18 cellular contexts compared by ENCODE assay signal in the genomic region with DNA sequence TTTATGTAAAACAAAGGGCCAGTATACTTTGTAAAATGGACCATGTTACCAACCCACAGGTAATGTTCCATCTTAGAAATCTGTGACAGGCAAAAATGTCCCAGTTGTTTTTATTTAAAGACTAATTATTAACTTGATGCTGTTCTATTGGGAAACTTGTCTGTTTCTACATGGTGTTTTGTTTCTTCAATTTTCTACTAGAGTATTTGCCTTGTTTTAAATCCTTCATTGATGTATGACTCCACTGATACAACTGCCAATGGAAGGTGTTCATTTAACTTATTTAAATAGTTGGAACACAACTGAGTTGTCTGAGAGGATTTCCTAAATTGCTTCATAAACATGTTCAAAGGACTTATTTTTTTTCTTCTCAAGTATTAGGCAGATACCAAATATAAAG.
DNase-seq lines count a peak whose midpoint lies in the region; ATAC-seq, FAIRE-seq and TF ChIP-seq lines count a peak whose summit lies in the region.
"Had no signal": no experiment of that assay in that cellular context is flagged by ENCODE, and none has a peak within 500 bp of the region (broad histone marks: within the 10 kb centered on the region; RNA-seq: fewer than 3 reads in every experiment).

No MANE protein-coding gene starts in this region.

- no peak overlapping the region for H3K4me2 ChIP-seq in HepG2 (ENCODE audit: low read depth, low read length)
- H3K4me2 ChIP-seq in K562 (ENCODE audit: insufficient read depth, low read length) = no peak overlapping the region
- H3K4me2 ChIP-seq in mesenchymal stem cell (ENCODE audit: low read length, poor library complexity, severe bottlenecking) = no peak overlapping the region
- H3K4me2 ChIP-seq in hepatocyte = no peak overlapping the region

- POLR2A ChIA-PET in HepG2 (lab: Yijun Ruan, JAX) (no interaction called here), K562 (lab: Yijun Ruan, JAX) (no interaction called here)

- H2BK12ac ChIP-seq in mesenchymal stem cell (ENCODE audit: low read length in 2 of 2) = no peak overlapping the region

- no peak overlapping the region for H3K14ac ChIP-seq in mesenchymal stem cell (ENCODE audit: low read length in 2 of 2)

- H2AFZ ChIP-seq in HepG2 (ENCODE audit: low read length) = no peak overlapping the region
- peak overlapping the region; percentile 10; the same call in 1 of the 2 replicates for H2AFZ ChIP-seq in K562 (ENCODE audit: low read depth, low read length)
- H2AFZ ChIP-seq in mesenchymal stem cell (ENCODE audit: low read depth, low read length) = no peak overlapping the region
- no peak overlapping the region for H2AFZ ChIP-seq in hepatocyte

- H2BK15ac ChIP-seq in mesenchymal stem cell (ENCODE audit: low read depth, poor library complexity, severe bottlenecking) = no peak overlapping the region

- intact Hi-C loops in HepG2 (cut with micrococcal nuclease; ENCODE audit: unreplicated experiment) = no loop called here
- intact Hi-C loops in K562 (cut with micrococcal nuclease) = no loop called here
- intact Hi-C loops in vagina (cut with DNase I) = no loop called here

- TF ChIP-seq RAD21 in liver (IDR thresholded peaks at IDR 0.05) (peak; percentile 18 to 36), HepG2 (CRISPR knock-in tag; IDR thresholded peaks at IDR 0.05) (no peak), K562 (CRISPR knock-in tag; conservative IDR thresholded peaks at IDR 0.05 in 1 of 2, IDR thresholded peaks at IDR 0.05 in 1 of 2) (no peak)

- DNase-seq in HepG2 (ENCODE audit: low spot score) (no peak), K562 (ENCODE audit: extremely low read depth in 1 of 4, low spot score in 3 of 4) (no peak), mesenchymal stem cell (no peak), vagina (ENCODE audit: extremely low spot score in 2 of 2) (no peak), islet precursor cell (no peak), hepatocyte (ENCODE audit: low spot score) (no peak)
- DNase-seq: Calu3; CD8-positive, alpha-beta T cell; DMS79 treated with DMSO at 0.1 percent for 48 hours; GF-D8; GOT3; H7; HFFc6 had no signal

- H3K9me2 ChIP-seq in hepatocyte (replicated peaks; ENCODE audit: insufficient read depth) = no peaks in the 10 kb centered on the region

- H3K79me2 ChIP-seq in HepG2 (ENCODE audit: insufficient read depth, low read length) = no peaks in the 10 kb centered on the region
- no peaks in the 10 kb centered on the region for H3K79me2 ChIP-seq in K562 (ENCODE audit: control insufficient read depth, insufficient read depth, low read length)
- H3K79me2 ChIP-seq in hepatocyte = no peaks in the 10 kb centered on the region

- H2AK5ac ChIP-seq in mesenchymal stem cell (ENCODE audit: low read length, severe bottlenecking) = no peak overlapping the region

- TF ChIP-seq CTCF in liver (IDR thresholded peaks at IDR 0.05; ENCODE audit: low read depth, low read length, missing input control) (no peak), HepG2 (CRISPR knock-in tag; IDR thresholded peaks at IDR 0.05) (no peak), K562 (IDR thresholded peaks at IDR 0.05 in 2 of 3, conservative IDR thresholded peaks at IDR 0.05 in 1 of 3; ENCODE audit: insufficient read depth in 2 of 3, low read depth in 1 of 3, low read length in 3 of 3) (no peak), vagina (IDR thresholded peaks at IDR 0.05) (no peak), hepatocyte (IDR thresholded peaks at IDR 0.05; ENCODE audit: poor library complexity) (no peak)

- H3K79me1 ChIP-seq in mesenchymal stem cell (replicated peaks; ENCODE audit: low read length, poor library complexity, severe bottlenecking) = no peaks in the 10 kb centered on the region

- H3K9me3 ChIP-seq in liver (ENCODE audit: control insufficient read depth in 4 of 4, low read length in 3 of 4) = no peaks in the 10 kb centered on the region
- H3K9me3 ChIP-seq in HepG2 (ENCODE audit: low read length) = no peaks in the 10 kb centered on the region
- no peaks in the 10 kb centered on the region for H3K9me3 ChIP-seq in K562 (replicated peaks; ENCODE audit: control insufficient read depth, insufficient read depth, low read depth, low read length)
- H3K9me3 ChIP-seq in mesenchymal stem cell (ENCODE audit: control insufficient read depth, low read length) = no peaks in the 10 kb centered on the region
- no peaks in the 10 kb centered on the region for H3K9me3 ChIP-seq in vagina
- no peaks in the 10 kb centered on the region for H3K9me3 ChIP-seq in hepatocyte (ENCODE audit: low read depth)

- H3K36me3 ChIP-seq in liver (ENCODE audit: control insufficient read depth in 4 of 4, insufficient read depth in 3 of 4, low read depth in 1 of 4, low read length in 3 of 4) = no peaks in the 10 kb centered on the region
- no peaks in the 10 kb centered on the region for H3K36me3 ChIP-seq in HepG2 (replicated peaks in 1 of 2; ENCODE audit: control insufficient read depth in 1 of 2, insufficient read depth in 2 of 2, low read length in 2 of 2)
- no peaks in the 10 kb centered on the region for H3K36me3 ChIP-seq in K562 (ENCODE audit: control insufficient read depth, insufficient read depth, low read length)
- no peaks in the 10 kb centered on the region for H3K36me3 ChIP-seq in mesenchymal stem cell (ENCODE audit: control insufficient read depth in 1 of 2, insufficient read depth in 2 of 2, low read depth in 1 of 2, low read length in 2 of 2)
- H3K36me3 ChIP-seq in vagina = no peaks in the 10 kb centered on the region
- H3K36me3 ChIP-seq in hepatocyte (replicated peaks; ENCODE audit: insufficient read depth, low read depth) = no peaks in the 10 kb centered on the region
- H3K36me3 ChIP-seq: BLaER1 treated with 17β-estradiol and CSF1 and Interleukin-3, amounts not matched to agents 10 nM and 100 nM had no signal

- H3K4ac ChIP-seq in mesenchymal stem cell (ENCODE audit: low read depth in 1 of 2, low read length in 2 of 2) = no peak overlapping the region

- CTCF ChIA-PET in HepG2 (lab: Yijun Ruan, JAX; ENCODE audit: low intra/inter-chr PET ratio, low total read pairs) = no interaction called here
- CTCF ChIA-PET in K562 (lab: Yijun Ruan, JAX; ENCODE audit: low intra/inter-chr PET ratio) = no interaction called here

- peak overlapping the region in 1 of 2 donors; percentile 27 for H3K9ac ChIP-seq in liver (ENCODE audit: low read depth in 1 of 2, low read length in 2 of 2)
- H3K9ac ChIP-seq in HepG2 (ENCODE audit: insufficient read depth, low read depth, low read length) = no peak overlapping the region
- H3K9ac ChIP-seq in K562 (ENCODE audit: insufficient read depth in 1 of 2, low read depth in 2 of 2, low read length in 2 of 2) = no peak overlapping the region
- peak overlapping the region; percentile 80 for H3K9ac ChIP-seq in mesenchymal stem cell (ENCODE audit: low read length)

- peaks cover 0 to 11% (median 4%) of the 10 kb centered on the region in 4 donors for H3K4me1 ChIP-seq in liver (ENCODE audit: control insufficient read depth in 4 of 4, insufficient read depth in 4 of 4, low read length in 3 of 4)
- H3K4me1 ChIP-seq in HepG2 (ENCODE audit: insufficient read depth, low read length) = peaks cover 25% of the 10 kb centered on the region
- peaks cover 5 to 8% of the 10 kb centered on the region in 2 experiments; a peak in 4 of 5 replicates for H3K4me1 ChIP-seq in K562 (replicated peaks in 1 of 2; ENCODE audit: control insufficient read depth in 2 of 2, insufficient read depth in 2 of 2, low read length in 2 of 2)
- H3K4me1 ChIP-seq in mesenchymal stem cell (ENCODE audit: control insufficient read depth, insufficient read depth, low read depth, low read length) = peaks cover 7% of the 10 kb centered on the region
- H3K4me1 ChIP-seq in vagina = peaks cover 9% of the 10 kb centered on the region
- H3K4me1 ChIP-seq in hepatocyte (ENCODE audit: insufficient read depth) = no peaks in the 10 kb centered on the region

- FAIRE-seq in HepG2 (lab: Jason Lieb, UNC) (no peak), K562 (lab: Jason Lieb, UNC) (no peak)

- no peak overlapping the region for H3K23ac ChIP-seq in mesenchymal stem cell (ENCODE audit: low read length in 2 of 2)

- no peaks in the 10 kb centered on the region for H3K9me1 ChIP-seq in K562 (ENCODE audit: control insufficient read depth, insufficient read depth, low read length)

- no peak for TF ChIP-seq EP300 in HepG2 (IDR thresholded peaks at IDR 0.05; ENCODE audit: low read depth in 2 of 2, low read length in 2 of 2)
- TF ChIP-seq EP300 in HepG2 (CRISPR knock-in tag; IDR thresholded peaks at IDR 0.05; ENCODE audit: borderline replicate concordance) = no peak
- no peak for TF ChIP-seq EP300 in K562 (IDR thresholded peaks at IDR 0.05; ENCODE audit: low read length)

- BruUV-seq in HepG2 (replicated peaks; lab: Mats Ljungman, UMichigan) (no TSS peak), K562 (replicated peaks; lab: Mats Ljungman, UMichigan) (no TSS peak)

- no peak overlapping the region for H4K91ac ChIP-seq in mesenchymal stem cell (ENCODE audit: low read length)

- ATAC-seq in HepG2 (no peak), K562 (no peak), GM19395 (IDR thresholded peaks at IDR 0.05; ENCODE audit: unreplicated experiment) (no peak)
- ATAC-seq: CD8-positive, alpha-beta T cell; HCT116 had no signal

- no peak for TF ChIP-seq POLR2A in HepG2 (IDR thresholded peaks at IDR 0.05; ENCODE audit: insufficient read depth in 1 of 2, low read depth in 2 of 2, low read length in 2 of 2)
- no peak for TF ChIP-seq POLR2A in K562 (conservative IDR thresholded peaks at IDR 0.05)
- no peak for TF ChIP-seq POLR2A in vagina (IDR thresholded peaks at IDR 0.05)

- no peaks in the 10 kb centered on the region for H4K20me1 ChIP-seq in HepG2 (ENCODE audit: insufficient read depth, low read length)
- no peaks in the 10 kb centered on the region for H4K20me1 ChIP-seq in K562 (replicated peaks; ENCODE audit: control insufficient read depth, insufficient read depth, low read length)
- no peaks in the 10 kb centered on the region for H4K20me1 ChIP-seq in hepatocyte (ENCODE audit: insufficient read depth, poor library complexity, severe bottlenecking)
- H4K20me1 ChIP-seq: BLaER1 treated with 17β-estradiol and CSF1 and Interleukin-3, amounts not matched to agents 10 nM and 100 nM had no signal

- H3K4me3 ChIP-seq in liver (ENCODE audit: low read depth in 1 of 3, low read length in 3 of 3) (no peak overlapping the region), HepG2 (replicated peaks in 1 of 3; ENCODE audit: insufficient read depth in 1 of 3, low read depth in 2 of 3, low read length in 3 of 3) (no peak overlapping the region), K562 (no peak overlapping the region), mesenchymal stem cell (ENCODE audit: insufficient read depth in 1 of 2, low read depth in 1 of 2, low read length in 2 of 2) (peak overlapping the region in 1 of 2 experiments; percentile 62), vagina (no peak overlapping the region), hepatocyte (no peak overlapping the region)
- H3K4me3 ChIP-seq: BLaER1 treated with 17β-estradiol and CSF1 and Interleukin-3, amounts not matched to agents 10 nM and 100 nM had no signal

- no peak overlapping the region for H4K8ac ChIP-seq in mesenchymal stem cell (ENCODE audit: low read length)

- no peak overlapping the region for H2BK120ac ChIP-seq in mesenchymal stem cell (ENCODE audit: low read depth, low read length)

- H3K27me3 ChIP-seq in liver (ENCODE audit: control insufficient read depth in 4 of 4, insufficient read depth in 4 of 4, low read length in 3 of 4) (no peaks in the 10 kb centered on the region), HepG2 (ENCODE audit: control insufficient read depth in 1 of 2, insufficient read depth in 2 of 2, low read length in 2 of 2) (no peaks in the 10 kb centered on the region), K562 (ENCODE audit: control insufficient read depth in 2 of 2, insufficient read depth in 2 of 2, low read length in 2 of 2) (no peaks in the 10 kb centered on the region), mesenchymal stem cell (ENCODE audit: control insufficient read depth in 1 of 2, insufficient read depth in 1 of 2, low read length in 2 of 2) (no peaks in the 10 kb centered on the region), vagina (no peaks in the 10 kb centered on the region), hepatocyte (no peaks in the 10 kb centered on the region)
- H3K27me3 ChIP-seq: BLaER1 treated with 17β-estradiol and CSF1 and Interleukin-3, amounts not matched to agents 10 nM and 100 nM had no signal

- in situ Hi-C loops in HepG2 (cut with HindIII; ENCODE audit: extremely low pct_ligation_motif_present, low pct_unique_long_range_greater_than_20kb) = no loop called here
- in situ Hi-C loops in K562 (cut with MboI) = no loop called here

- no peak overlapping the region for H2BK5ac ChIP-seq in mesenchymal stem cell (ENCODE audit: low read depth, low read length, poor library complexity, severe bottlenecking)

- H3K27ac ChIP-seq in liver (ENCODE audit: low read depth in 1 of 2, low read length in 2 of 2) (peak overlapping the region; percentile 69 to 73), HepG2 (ENCODE audit: extremely low read length, insufficient read depth, low read length) (no peak overlapping the region), K562 (ENCODE audit: extremely low read depth, low read depth, low read length) (no peak overlapping the region), mesenchymal stem cell (ENCODE audit: low read length, poor library complexity, severe bottlenecking) (no peak overlapping the region), vagina (peak overlapping the region; percentile 60), hepatocyte (no peak overlapping the region)
- H3K27ac ChIP-seq: 22Rv1 had no signal

- H3K18ac ChIP-seq in mesenchymal stem cell (ENCODE audit: low read depth in 1 of 2, low read length in 2 of 2) = no peak overlapping the region

Comparison
In these comparisons a context has a peak if more than half of its experiments do, and no peak if none do; other contexts are left out.
1. H3K27ac ChIP-seq: peak in liver (2 of 2) and vagina (single experiment); none in HepG2 (single experiment), K562 (single experiment), mesenchymal stem cell (single experiment) and hepatocyte (single experiment).